ENCODE assay signal across 28 cellular contexts in the genomic region with DNA sequence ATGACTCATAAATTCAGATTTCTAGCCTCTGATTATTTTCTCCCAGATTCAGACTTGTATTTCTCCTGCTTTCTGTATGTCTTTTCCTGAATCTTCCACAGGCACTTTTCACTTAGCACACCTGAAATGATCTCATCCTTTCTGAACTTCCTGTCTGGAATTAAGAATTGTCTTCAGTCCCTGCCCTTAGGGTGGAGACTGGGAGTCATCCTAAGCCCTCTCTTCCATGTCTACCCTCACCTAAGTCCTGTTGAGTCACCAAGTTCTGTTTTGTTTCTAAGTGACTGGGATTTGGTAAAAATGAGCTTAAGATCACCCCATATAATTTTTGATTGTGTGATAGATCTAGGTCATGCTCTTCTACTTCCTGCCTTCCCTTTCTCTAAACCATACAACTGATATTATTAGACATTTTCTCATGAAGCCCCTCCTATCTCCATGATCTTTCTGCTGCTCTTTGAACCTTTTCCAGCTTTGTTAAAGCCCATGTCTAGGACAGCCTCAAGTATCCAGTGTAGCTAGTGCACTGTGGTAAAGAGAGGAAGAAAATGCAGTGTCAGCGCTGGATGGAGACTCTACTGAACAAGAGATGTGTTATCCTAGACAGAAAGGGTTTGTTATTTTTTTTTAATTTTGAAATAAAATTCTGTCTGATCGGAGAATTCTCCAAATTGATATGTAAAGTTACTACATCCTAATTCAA. TPM values are rescaled to one million over a fixed set of nuclear protein-coding genes. Genes with fewer than 3 reads are reported as not detected.
A peak's percentile ranks its signal among the peaks of the same experiment; 100 is the strongest.
DNase-seq lines count a peak whose midpoint lies in the region; ATAC-seq and TF ChIP-seq lines count a peak whose summit lies in the region.
"Had no signal": no experiment of that assay in that cellular context is flagged by ENCODE, and none has a peak within 500 bp of the region (broad histone marks: within the 10 kb centered on the region; RNA-seq: fewer than 3 reads in every experiment).

No MANE protein-coding gene starts in this region.

- H2BK12ac ChIP-seq in trophoblast cell (ENCODE audit: low read length) = no peak overlapping the region

- peaks cover 2% of the 10 kb centered on the region for H3K27me3 Mint-ChIP-seq in T-helper 2 cell treated with Interferon-gamma antibody and Interleukin-4, amounts not matched to agents 5 μg/mL and 100 μg/mL, for 36 hours (ENCODE audit: low read depth)
- H3K27me3 Mint-ChIP-seq: activated naive CD8-positive, alpha-beta T cell had no signal

- no peak overlapping the region for H3K4me2 ChIP-seq in trophoblast cell (ENCODE audit: low read length)

- no peak overlapping the region for H2BK5ac ChIP-seq in trophoblast cell (ENCODE audit: low read depth, low read length, poor library complexity)

- no peaks in the 10 kb centered on the region for H3K9me3 ChIP-seq in HEK293 (ENCODE audit: control insufficient read depth, insufficient read depth, low read depth, low read length)
- no peaks in the 10 kb centered on the region for H3K9me3 ChIP-seq in trophoblast cell (ENCODE audit: insufficient read depth, low read depth, low read length)
- H3K9me3 ChIP-seq: ascending aorta, spleen, testis, vagina had no signal

- H3K27me3 ChIP-seq in trophoblast cell (ENCODE audit: insufficient read depth, low read length) = no peaks in the 10 kb centered on the region
- H3K27me3 ChIP-seq: ascending aorta, spleen, testis, vagina had no signal

- H4K8ac ChIP-seq in trophoblast cell (ENCODE audit: low read depth, low read length) = no peak overlapping the region

- H3K36me3 ChIP-seq in HEK293 (ENCODE audit: control insufficient read depth in 2 of 2, insufficient read depth in 1 of 2, low read length in 2 of 2) = no peaks in the 10 kb centered on the region
- H3K36me3 ChIP-seq in trophoblast cell (ENCODE audit: control insufficient read depth in 1 of 2, insufficient read depth in 2 of 2, low read length in 2 of 2) = no peaks in the 10 kb centered on the region
- H3K36me3 ChIP-seq: ascending aorta, spleen, vagina had no signal

- H3K23ac ChIP-seq in trophoblast cell (ENCODE audit: low read length) = no peak overlapping the region

- TF ChIP-seq CTCF in HEK293 (tag by site-specific recombination; IDR thresholded peaks at IDR 0.05) (no peak), RWPE1 (conservative IDR thresholded peaks at IDR 0.05; ENCODE audit: low read depth) (no peak), epithelial cell of esophagus (IDR thresholded peaks at IDR 0.05; ENCODE audit: insufficient read depth, low read depth, low read length, missing control alignments) (no peak), omental fat pad (IDR thresholded peaks at IDR 0.05) (no peak)

- H3K4me3 Mint-ChIP-seq in T-helper 2 cell treated with Interferon-gamma antibody and Interleukin-4, amounts not matched to agents 5 μg/mL and 100 μg/mL, for 36 hours = no peak overlapping the region
- H3K4me3 Mint-ChIP-seq: activated naive CD8-positive, alpha-beta T cell; natural killer cell; stimulated activated effector memory CD8-positive, alpha-beta T cell treated with anti-CD3 and anti-CD28 coated beads, Interleukin-12 subunit alpha, Interleukin-12 subunit beta, amount 100 ng/mL, for 72 hours had no signal

- H3K4ac ChIP-seq in trophoblast cell (ENCODE audit: low read depth, low read length) = no peak overlapping the region

- no peak for ATAC-seq in omental fat pad (ENCODE audit: low FRiP score)
- no peak for ATAC-seq in HG03280 (IDR thresholded peaks at IDR 0.05; ENCODE audit: unreplicated experiment)
- ATAC-seq: natural killer cell; stimulated activated effector memory CD8-positive, alpha-beta T cell treated with anti-CD3 and anti-CD28 coated beads, Interleukin-12 subunit alpha, Interleukin-12 subunit beta, amount 100 ng/mL, for 72 hours had no signal

- no peak overlapping the region for H2BK120ac ChIP-seq in trophoblast cell (ENCODE audit: insufficient read depth, low read length, poor library complexity)

- no peak overlapping the region for H2AK5ac ChIP-seq in trophoblast cell (ENCODE audit: low read length)

- H2AFZ ChIP-seq in trophoblast cell (ENCODE audit: insufficient read depth, low read length, poor library complexity) = no peak overlapping the region

- CTCF ChIA-PET in HEK293 (lab: Yijun Ruan, JAX) (interaction anchor here (1.3 kb wide), 1 partner anchor 11 kb away, joined by 6 read pairs; no protein-coding TSS in a partner anchor), RWPE1 (lab: Yijun Ruan, JAX) (no interaction called here)

- no peaks in the 10 kb centered on the region for H3K9me3 Mint-ChIP-seq in T-helper 2 cell treated with Interferon-gamma antibody and Interleukin-4, amounts not matched to agents 5 μg/mL and 100 μg/mL, for 36 hours
- H3K9me3 Mint-ChIP-seq: activated T-helper 2 cell treated with anti-CD3 and anti-CD28 coated beads, Interferon-gamma antibody, Interleukin-2, Interleukin-4, amounts not matched to agents 10 μg/mL and 5 μg/mL and 100 μg/mL, durations not matched to agents 14 hours and 24 hours and 36 hours; stimulated activated effector memory CD8-positive, alpha-beta T cell treated with anti-CD3 and anti-CD28 coated beads, Interleukin-12 subunit alpha, Interleukin-12 subunit beta, amount 100 ng/mL, for 72 hours had no signal

- H3K36me3 Mint-ChIP-seq in T-helper 2 cell treated with Interferon-gamma antibody and Interleukin-4, amounts not matched to agents 5 μg/mL and 100 μg/mL, for 36 hours (ENCODE audit: low read depth) = no peaks in the 10 kb centered on the region
- H3K36me3 Mint-ChIP-seq: natural killer cell; stimulated activated effector memory CD8-positive, alpha-beta T cell treated with anti-CD3 and anti-CD28 coated beads, Interleukin-12 subunit alpha, Interleukin-12 subunit beta, amount 100 ng/mL, for 72 hours had no signal

- DNase-seq in RWPE1 (ENCODE audit: low spot score) = peak; percentile 66
- peak; percentile 98 for DNase-seq in epithelial cell of esophagus (ENCODE audit: low read depth)
- peak; percentile 20 to 23 for DNase-seq in trophoblast cell
- no peak for DNase-seq in omental fat pad (ENCODE audit: low spot score)
- no peak for DNase-seq in T-helper 2 cell treated with Interferon-gamma antibody and Interleukin-4, amounts not matched to agents 5 μg/mL and 100 μg/mL, for 36 hours (ENCODE audit: low spot score)
- no peak for DNase-seq in COR-L47 (lab: John Stamatoyannopoulos, UW)
- DNase-seq: activated CD4-positive, alpha-beta T cell treated with anti-CD3 and anti-CD28 coated beads, Interleukin-2, amount 50 U/mL, for 48 hours; activated CD4-positive, CD25-positive, alpha-beta regulatory T cell; activated CD8-positive, alpha-beta memory T cell treated with anti-CD3 and anti-CD28 coated beads, Interleukin-2, amount 50 U/mL, for 4 hours; cerebellar nuclear complex; foreskin melanocyte; Karpas-422; midbrain; natural killer cell; NCI-H1048; NCI-H1930; retina; spleen; stimulated activated CD4-positive, alpha-beta T cell treated with anti-CD3 and anti-CD28 coated beads, Interleukin-2, amount 100 ng/mL, for 48 hours; testis had no signal

- H3K4me1 ChIP-seq in HEK293 (ENCODE audit: control insufficient read depth, insufficient read depth, low read length) (peaks cover 4% of the 10 kb centered on the region), trophoblast cell (ENCODE audit: control insufficient read depth in 1 of 2, insufficient read depth in 2 of 2, low read length in 2 of 2) (peaks cover 10 to 13% of the 10 kb centered on the region in 2 experiments)
- H3K4me1 ChIP-seq: ascending aorta, spleen, testis, vagina had no signal

- no peak overlapping the region for H4K12ac ChIP-seq in trophoblast cell (ENCODE audit: low read depth, low read length)

- H4K91ac ChIP-seq in trophoblast cell (ENCODE audit: low read depth, low read length) = no peak overlapping the region

- H3K27ac ChIP-seq in HEK293 (ENCODE audit: extremely low read depth, low read depth, low read length) = no peak overlapping the region
- no peak overlapping the region; the same call in 1 of the 2 replicates for H3K27ac ChIP-seq in RWPE1
- peak overlapping the region; percentile 78 for H3K27ac ChIP-seq in trophoblast cell (ENCODE audit: low read depth, low read length)
- H3K27ac ChIP-seq: ascending aorta, C4-2B, spleen, testis, vagina had no signal

- no CpG with 5 or more reads among the region's 2 CpGs for WGBS in trophoblast cell (ENCODE audit: extremely low coverage, insufficient coverage, insufficient read length)

- H3K4me3 ChIP-seq in HEK293 (ENCODE audit: low read depth, low read length) (no peak overlapping the region), epithelial cell of esophagus (ENCODE audit: low read length) (no peak overlapping the region), trophoblast cell (ENCODE audit: low read depth, low read length) (no peak overlapping the region)
- H3K4me3 ChIP-seq: ascending aorta, spleen, testis, vagina had no signal

- POLR2A ChIA-PET in HEK293 (lab: Yijun Ruan, JAX) (interaction anchor here (0.6 kb wide), 1 partner anchor 266 kb away, joined by 3 read pairs; no protein-coding TSS in a partner anchor), RWPE1 (lab: Yijun Ruan, JAX; ENCODE audit: low non-redundant PET) (no interaction called here)

- no peak overlapping the region for H3K9ac ChIP-seq in trophoblast cell (ENCODE audit: low read length)

- H3K18ac ChIP-seq in trophoblast cell (ENCODE audit: low read length) = no peak overlapping the region

- no peak overlapping the region for H3K27ac Mint-ChIP-seq in T-helper 2 cell treated with Interferon-gamma antibody and Interleukin-4, amounts not matched to agents 5 μg/mL and 100 μg/mL, for 36 hours
- H3K27ac Mint-ChIP-seq: activated naive CD8-positive, alpha-beta T cell; activated T-helper 2 cell treated with anti-CD3 and anti-CD28 coated beads, Interferon-gamma antibody, Interleukin-2, Interleukin-4, amounts not matched to agents 10 μg/mL and 5 μg/mL and 100 μg/mL, durations not matched to agents 14 hours and 24 hours and 36 hours; natural killer cell; stimulated activated effector memory CD8-positive, alpha-beta T cell treated with anti-CD3 and anti-CD28 coated beads, Interleukin-12 subunit alpha, Interleukin-12 subunit beta, amount 100 ng/mL, for 72 hours had no signal

- H3K4me1 Mint-ChIP-seq in T-helper 2 cell treated with Interferon-gamma antibody and Interleukin-4, amounts not matched to agents 5 μg/mL and 100 μg/mL, for 36 hours (ENCODE audit: low read depth) = no peaks in the 10 kb centered on the region
- H3K4me1 Mint-ChIP-seq: natural killer cell; stimulated activated effector memory CD8-positive, alpha-beta T cell treated with anti-CD3 and anti-CD28 coated beads, Interleukin-12 subunit alpha, Interleukin-12 subunit beta, amount 100 ng/mL, for 72 hours had no signal

- peaks cover 2% of the 10 kb centered on the region for H3K79me2 ChIP-seq in trophoblast cell (ENCODE audit: control insufficient read depth, insufficient read depth, low read length, poor library complexity)

- peaks cover 27% of the 10 kb centered on the region for H3K79me1 ChIP-seq in trophoblast cell (ENCODE audit: low read length)

- H3K14ac ChIP-seq in trophoblast cell (ENCODE audit: low read length) = no peak overlapping the region

TF ChIP-seq in HEK293, 187 proteins besides CTCF, POLR2A, EP300 and RAD21:
- TF ChIP-seq GFI1B (tag by site-specific recombination; IDR thresholded peaks at IDR 0.05) = peak; percentile 8; the same call in 1 of the 2 replicates
- no peak for TF ChIP-seq ZNF132 (tag by site-specific recombination; IDR thresholded peaks at IDR 0.05; ENCODE audit: borderline replicate concordance)

RNA-seq across cellular contexts. Expression of gene AKAP6, which starts 13.2 kb away (rescaled TPM):
- polyA plus RNA-seq in trophoblast cell (2013) = 0.41 and 0.47 TPM in 2 replicates
- total RNA-seq in omental fat pad = 1 to 10 TPM; 3.3 to 8.7 (median 5.2) TPM

Comparison
In these comparisons a context has a peak if more than half of its experiments do, and no peak if none do; other contexts are left out.
1. DNase-seq: peak in RWPE1 (single experiment), epithelial cell of esophagus (single experiment) and trophoblast cell (2 of 2); none in omental fat pad (single experiment), T-helper 2 cell treated with Interferon-gamma antibody and Interleukin-4, amounts not matched to agents 5 μg/mL and 100 μg/mL, for 36 hours (single experiment) and COR-L47 (single experiment).